ENCODE assay signal across 1 cellular context in the genomic region with DNA sequence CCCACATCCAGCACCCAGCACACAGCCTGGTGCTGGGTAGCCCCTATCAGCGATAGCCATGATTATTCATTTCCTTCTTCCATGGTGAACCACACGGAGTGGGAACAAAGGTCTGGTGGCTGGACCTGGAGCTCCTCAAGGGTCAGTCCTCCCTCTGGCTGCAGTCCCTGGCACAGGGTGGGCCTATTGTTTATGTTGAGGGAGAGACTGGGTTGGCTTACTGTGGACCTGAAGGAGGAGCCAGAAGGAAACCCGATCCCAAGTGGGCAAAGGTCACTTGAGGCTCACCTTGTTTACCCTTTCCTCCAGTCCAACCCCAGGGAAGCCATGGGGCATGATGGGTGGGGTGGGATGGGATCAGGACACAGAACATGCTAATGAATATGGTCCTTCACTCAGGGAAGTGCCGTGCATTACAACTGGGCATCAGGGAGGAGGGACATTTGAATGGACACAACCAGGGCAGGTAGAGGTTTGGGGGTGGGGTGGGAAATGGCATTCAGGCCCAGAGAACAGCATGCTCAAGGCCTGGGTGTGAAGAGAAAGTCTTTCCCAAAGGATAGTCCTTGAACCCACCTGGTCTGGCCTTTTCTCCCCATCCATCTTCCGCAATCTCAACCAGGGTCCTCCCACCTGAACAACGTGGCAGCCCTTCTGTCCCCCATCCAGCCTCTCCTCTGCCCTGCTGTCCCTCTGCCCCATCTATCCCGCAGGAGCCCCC.
TF ChIP-seq lines count a peak whose summit lies in the region.

No MANE protein-coding gene starts in this region.

TF ChIP-seq in H1, 55 proteins besides CTCF, POLR2A, EP300 and RAD21:
- no peak for TF ChIP-seq SUZ12 (IDR thresholded peaks at IDR 0.05; ENCODE audit: low read length)
- 0 out of 2 replicates have a peak, but pooled peaks have one; percentile 67 for TF ChIP-seq RXRA (IDR thresholded peaks at IDR 0.05; ENCODE audit: insufficient read depth, low read depth, low read length)
